1 cellular context compared by ENCODE assay signal in genomic region chr13:110841846-110842245, GRCh38.
TF ChIP-seq lines count a peak whose summit lies in the region.

No MANE protein-coding gene starts in this region.

TF ChIP-seq in IMR-90, 13 proteins besides CTCF, POLR2A, EP300 and RAD21:
- TF ChIP-seq MXI1 (IDR thresholded peaks at IDR 0.05; ENCODE audit: borderline replicate concordance, low read depth, low read length) (no peak), CEBPB (IDR thresholded peaks at IDR 0.05; ENCODE audit: low read depth, low read length) (no peak), RFX5 (IDR thresholded peaks at IDR 0.05; ENCODE audit: low read depth, low read length) (no peak), USF2 (IDR thresholded peaks at IDR 0.05; ENCODE audit: low read depth, low read length) (no peak), MAZ (IDR thresholded peaks at IDR 0.05; ENCODE audit: borderline replicate concordance, low read depth, low read length) (no peak), CHD1 (IDR thresholded peaks at IDR 0.05; ENCODE audit: low read depth, low read length) (no peak), SMC3 (IDR thresholded peaks at IDR 0.05; ENCODE audit: low read depth, low read length) (no peak), FOS (IDR thresholded peaks at IDR 0.05; ENCODE audit: low read depth, low read length) (no peak), MAFK (IDR thresholded peaks at IDR 0.05; ENCODE audit: low read depth, low read length) (no peak), NFE2L2 (IDR thresholded peaks at IDR 0.05; ENCODE audit: low read depth, low read length) (no peak), RCOR1 (IDR thresholded peaks at IDR 0.05; ENCODE audit: insufficient replicate concordance, low read length) (no peak), BHLHE40 (IDR thresholded peaks at IDR 0.05; ENCODE audit: low read depth, low read length) (no peak)
- TF ChIP-seq, protein P1, sequence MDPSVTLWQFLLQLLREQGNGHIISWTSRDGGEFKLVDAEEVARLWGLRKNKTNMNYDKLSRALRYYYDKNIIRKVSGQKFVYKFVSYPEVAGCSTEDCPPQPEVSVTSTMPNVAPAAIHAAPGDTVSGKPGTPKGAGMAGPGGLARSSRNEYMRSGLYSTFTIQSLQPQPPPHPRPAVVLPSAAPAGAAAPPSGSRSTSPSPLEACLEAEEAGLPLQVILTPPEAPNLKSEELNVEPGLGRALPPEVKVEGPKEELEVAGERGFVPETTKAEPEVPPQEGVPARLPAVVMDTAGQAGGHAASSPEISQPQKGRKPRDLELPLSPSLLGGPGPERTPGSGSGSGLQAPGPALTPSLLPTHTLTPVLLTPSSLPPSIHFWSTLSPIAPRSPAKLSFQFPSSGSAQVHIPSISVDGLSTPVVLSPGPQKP (IDR thresholded peaks at IDR 0.05; ENCODE audit: borderline replicate concordance, low read depth, low read length): no peak
